In genomic region chr11:58562375-58562800, GRCh38 we compare ENCODE assay signal across 10 cellular contexts. TPM values are rescaled to one million over a fixed set of nuclear protein-coding genes. Genes with fewer than 3 reads are reported as not detected.
A peak's percentile ranks its signal among the peaks of the same experiment; 100 is the strongest.
DNase-seq lines count a peak whose midpoint lies in the region; ATAC-seq and TF ChIP-seq lines count a peak whose summit lies in the region.
"Had no signal": no experiment of that assay in that cellular context is flagged by ENCODE, and none has a peak within 500 bp of the region (broad histone marks: within the 10 kb centered on the region; RNA-seq: fewer than 3 reads in every experiment).

No MANE protein-coding gene starts in this region.

- ATAC-seq in GM18873 (IDR thresholded peaks at IDR 0.05; ENCODE audit: low FRiP score, unreplicated experiment): peak; percentile 88
- peak; percentile 51 for ATAC-seq in HG02571 (IDR thresholded peaks at IDR 0.05; ENCODE audit: unreplicated experiment)
- peak; percentile 63 to 67 for ATAC-seq in naive thymus-derived CD8-positive, alpha-beta T cell

- no peak overlapping the region for H3K9ac ChIP-seq in Loucy (ENCODE audit: low read depth, low read length, poor library complexity, severe bottlenecking)

- H2AFZ ChIP-seq in Loucy (ENCODE audit: low read length): no peak overlapping the region

- H3K27me3 ChIP-seq in Loucy (ENCODE audit: insufficient read depth, low read length, poor library complexity, severe bottlenecking): no peaks in the 10 kb centered on the region

- H3K4me1 Mint-ChIP-seq in naive thymus-derived CD8-positive, alpha-beta T cell: peaks cover 32 to 75% (median 61%) of the 10 kb centered on the region in 4 donors

- peak overlapping the region; percentile 51 for H3K4me2 ChIP-seq in Loucy (ENCODE audit: low read depth, low read length, poor library complexity, severe bottlenecking)

- H3K9me2 ChIP-seq in Loucy (replicated peaks; ENCODE audit: low read depth, low read length): no peaks in the 10 kb centered on the region

- peaks cover 0 to 71% (median 16%) of the 10 kb centered on the region in 3 donors for H3K36me3 Mint-ChIP-seq in naive thymus-derived CD8-positive, alpha-beta T cell

- intact Hi-C loops in cardiac septum (cut with DNase I): no loop called here

- no peak overlapping the region for H3K4me3 ChIP-seq in Loucy (ENCODE audit: low read length, poor library complexity, severe bottlenecking)

- H3K36me3 ChIP-seq in Loucy (ENCODE audit: insufficient read depth, low read length): peaks cover 40% of the 10 kb centered on the region

- H3F3A ChIP-seq in Loucy (ENCODE audit: low read depth): no peaks in the 10 kb centered on the region

- POLR2A ChIA-PET in naive thymus-derived CD8-positive, alpha-beta T cell (lab: Charles Lee): interaction anchor here (1.0 to 2.8 kb wide), 3 partner anchors 9 to 38 kb away, joined by 3 to 7 read pairs (median 5); no protein-coding TSS in a partner anchor

- peaks cover 44% of the 10 kb centered on the region for H3K4me1 ChIP-seq in Loucy (ENCODE audit: insufficient read depth, low read length, poor library complexity, severe bottlenecking)

- no peaks in the 10 kb centered on the region for H3K9me3 ChIP-seq in Loucy (ENCODE audit: insufficient read depth, low read depth, low read length)

- H4K20me1 ChIP-seq in Loucy (ENCODE audit: insufficient read depth, low read length, poor library complexity, severe bottlenecking): peaks cover 73% of the 10 kb centered on the region

- no peak for TF ChIP-seq CTCF in Loucy (conservative IDR thresholded peaks at IDR 0.05; ENCODE audit: low read length)

- no peaks in the 10 kb centered on the region for H3K27me3 Mint-ChIP-seq in naive thymus-derived CD8-positive, alpha-beta T cell

- peak overlapping the region; percentile 41 to 94 (median 84) for H3K27ac Mint-ChIP-seq in naive thymus-derived CD8-positive, alpha-beta T cell

- no peaks in the 10 kb centered on the region for H3K9me3 Mint-ChIP-seq in naive thymus-derived CD8-positive, alpha-beta T cell

- peaks cover 82% of the 10 kb centered on the region for H3K79me2 ChIP-seq in Loucy (ENCODE audit: insufficient read depth, low read length)

- H3K4me3 Mint-ChIP-seq in naive thymus-derived CD8-positive, alpha-beta T cell: peak overlapping the region; percentile 50 to 88 (median 59)

- peak in 1 of 10 donors; percentile 14 for DNase-seq in naive thymus-derived CD8-positive, alpha-beta T cell
- no peak for DNase-seq in anterior cingulate cortex (lab: John Stamatoyannopoulos, UW)
- DNase-seq in cardiac septum (ENCODE audit: low spot score): no peak
- no peak for DNase-seq in DMS114 treated with DMSO at 0.1 percent for 48 hours (lab: John Stamatoyannopoulos, UW; ENCODE audit: unreplicated experiment)
- DNase-seq in NCI-H146 (lab: John Stamatoyannopoulos, UW): no peak
- DNase-seq: NCI-H2029 treated with DMSO at 0.1 percent for 48 hours had no signal

RNA-seq across cellular contexts. Expression of gene LPXN, which starts 13.3 kb away (rescaled TPM):
- 100 to 1,000 TPM; 200 TPM for total RNA-seq in naive thymus-derived CD8-positive, alpha-beta T cell
- 100 to 1,000 TPM; 208 to 261 (median 220) TPM for polyA plus RNA-seq in naive thymus-derived CD8-positive, alpha-beta T cell
- 4.4 TPM for total RNA-seq in cardiac septum

RNA-seq across cellular contexts. Expression of gene ZFP91, which starts 16.5 kb away (rescaled TPM):
- total RNA-seq in naive thymus-derived CD8-positive, alpha-beta T cell: 10 to 100 TPM; 46.1 to 49.6 TPM
- 1 to 10 TPM; 4.8 to 9.4 (median 7.1) TPM for polyA plus RNA-seq in naive thymus-derived CD8-positive, alpha-beta T cell
- total RNA-seq in cardiac septum: 63.1 TPM

RNA-seq across cellular contexts. Expression of gene OR5B21, which starts 54.5 kb away (rescaled TPM):
- total RNA-seq in naive thymus-derived CD8-positive, alpha-beta T cell: 1 to 10 TPM in 1 of 2 experiments, under 1 TPM in 1; 0.94 to 1.1 TPM
- not detected for polyA plus RNA-seq in naive thymus-derived CD8-positive, alpha-beta T cell
- total RNA-seq in cardiac septum: not detected
- total RNA-seq: mononuclear cell had no signal

Comparison
In these comparisons a context has a peak if more than half of its experiments do, and no peak if none do; other contexts are left out.
1. RNA of gene LPXN, which starts 13.3 kb away (total RNA-seq): 200 TPM in naive thymus-derived CD8-positive, alpha-beta T cell; 4.4 TPM in cardiac septum (single experiment); every median in the first group is over 10 times any median in the second.
2. Peak in every context shown above with its lines, with median percentiles within 50 percentile points of each other: ATAC-seq.